In genomic region chr10:97850446-97850845, GRCh38 we compare ENCODE assay signal across 8 cellular contexts. TPM values are rescaled to one million over a fixed set of nuclear protein-coding genes. Genes with fewer than 3 reads are reported as not detected.
DNase-seq lines count a peak whose midpoint lies in the region; ATAC-seq and TF ChIP-seq lines count a peak whose summit lies in the region.

No MANE protein-coding gene starts in this region.

- peaks cover 26 to 60% (median 39%) of the 10 kb centered on the region in 10 experiments for H3K4me1 ChIP-seq in BLaER1 treated with 17β-estradiol and CSF1 and Interleukin-3, amounts not matched to agents 10 nM and 100 nM
- peaks cover 14% of the 10 kb centered on the region for H3K4me1 ChIP-seq in DND-41 (ENCODE audit: insufficient read depth, low read length)

- H3K4me2 ChIP-seq in BLaER1 treated with 17β-estradiol and CSF1 and Interleukin-3, amounts not matched to agents 10 nM and 100 nM = peak overlapping the region; percentile 54 to 87 (median 79)
- H3K4me2 ChIP-seq in DND-41 (ENCODE audit: insufficient read depth, low read length) = peak overlapping the region; percentile 87

- no peak for ATAC-seq in DND-41 (ENCODE audit: insufficient read depth, low read depth)
- no peak for ATAC-seq in naive B cell (ENCODE audit: low read depth in 2 of 2)
- no peak for ATAC-seq in HG03025 (IDR thresholded peaks at IDR 0.05; ENCODE audit: low FRiP score, unreplicated experiment)
- ATAC-seq in esophagus mucosa = no peak
- no peak for ATAC-seq in GM19328 (IDR thresholded peaks at IDR 0.05; ENCODE audit: unreplicated experiment)

- H3K4me3 Mint-ChIP-seq in activated naive CD4-positive, alpha-beta T cell treated with anti-CD3 and anti-CD28 coated beads, Interleukin-2, amount 50 U/mL, for 24 hours = peak overlapping the region; percentile 89
- H3K4me3 Mint-ChIP-seq in naive B cell = peak overlapping the region; percentile 69 to 87 (median 78)

- H3K27ac Mint-ChIP-seq in activated naive CD4-positive, alpha-beta T cell treated with anti-CD3 and anti-CD28 coated beads, Interleukin-2, amount 50 U/mL, for 24 hours = peak overlapping the region; percentile 51
- H3K27ac Mint-ChIP-seq in naive B cell = no peak overlapping the region

- H3K36me3 Mint-ChIP-seq in activated naive CD4-positive, alpha-beta T cell treated with anti-CD3 and anti-CD28 coated beads, Interleukin-2, amount 50 U/mL, for 24 hours = no peaks in the 10 kb centered on the region
- H3K36me3 Mint-ChIP-seq in naive B cell = no peaks in the 10 kb centered on the region

- peaks cover 52% of the 10 kb centered on the region for H3K4me1 Mint-ChIP-seq in activated naive CD4-positive, alpha-beta T cell treated with anti-CD3 and anti-CD28 coated beads, Interleukin-2, amount 50 U/mL, for 24 hours
- peaks cover 13 to 24% (median 19%) of the 10 kb centered on the region in 3 donors for H3K4me1 Mint-ChIP-seq in naive B cell

- DNase-seq in DND-41 = no peak
- DNase-seq in naive B cell = no peak
- no peak for DNase-seq in NCI-H2029 (lab: John Stamatoyannopoulos, UW)

- H3K9me3 Mint-ChIP-seq in activated naive CD4-positive, alpha-beta T cell treated with anti-CD3 and anti-CD28 coated beads, Interleukin-2, amount 50 U/mL, for 24 hours = no peaks in the 10 kb centered on the region
- H3K9me3 Mint-ChIP-seq in naive B cell = peaks cover 0 to under 1% (median 0%) of the 10 kb centered on the region in 7 donors

- no peaks in the 10 kb centered on the region for H3K27me3 Mint-ChIP-seq in activated naive CD4-positive, alpha-beta T cell treated with anti-CD3 and anti-CD28 coated beads, Interleukin-2, amount 50 U/mL, for 24 hours
- H3K27me3 Mint-ChIP-seq in naive B cell = peaks cover 34 to 65% (median 55%) of the 10 kb centered on the region in 3 donors

- H2AFZ ChIP-seq in DND-41 (ENCODE audit: low read depth, low read length) = no peak overlapping the region

- H3K27ac ChIP-seq in BLaER1 treated with 17β-estradiol and CSF1 and Interleukin-3, amounts not matched to agents 10 nM and 100 nM = no peak overlapping the region
- no peak overlapping the region for H3K27ac ChIP-seq in DND-41 (ENCODE audit: low read length)

- peaks cover 0 to 18% (median 6%) of the 10 kb centered on the region in 11 experiments; a peak in 10 of 22 replicates for H4K20me1 ChIP-seq in BLaER1 treated with 17β-estradiol and CSF1 and Interleukin-3, amounts not matched to agents 10 nM and 100 nM
- peaks cover 20% of the 10 kb centered on the region for H4K20me1 ChIP-seq in DND-41 (ENCODE audit: insufficient read depth, low read length)

- no peaks in the 10 kb centered on the region for H3K9me3 ChIP-seq in BLaER1 treated with 17β-estradiol and CSF1 and Interleukin-3, amounts not matched to agents 10 nM and 100 nM (replicated peaks in 1 of 11)
- no peaks in the 10 kb centered on the region for H3K9me3 ChIP-seq in DND-41 (ENCODE audit: insufficient read depth, low read length, severe bottlenecking)

- H3K9ac ChIP-seq in BLaER1 treated with 17β-estradiol and CSF1 and Interleukin-3, amounts not matched to agents 10 nM and 100 nM = no peak overlapping the region
- H3K9ac ChIP-seq in DND-41 (ENCODE audit: low read depth, low read length) = no peak overlapping the region

- no peaks in the 10 kb centered on the region for H3K36me3 ChIP-seq in BLaER1 treated with 17β-estradiol and CSF1 and Interleukin-3, amounts not matched to agents 10 nM and 100 nM
- no peaks in the 10 kb centered on the region for H3K36me3 ChIP-seq in DND-41 (ENCODE audit: insufficient read depth, low read length)

- H3K79me2 ChIP-seq in DND-41 (ENCODE audit: insufficient read depth, low read length) = no peaks in the 10 kb centered on the region

- TF ChIP-seq CTCF in DND-41 (IDR thresholded peaks at IDR 0.05; ENCODE audit: borderline replicate concordance, extremely low read depth, low read length, poor library complexity, severe bottlenecking) = no peak

- H3K27me3 ChIP-seq in BLaER1 treated with 17β-estradiol and CSF1 and Interleukin-3, amounts not matched to agents 10 nM and 100 nM = peaks cover 7 to 27% (median 13%) of the 10 kb centered on the region in 11 experiments; a peak in 20 of 22 replicates
- peaks cover 15% of the 10 kb centered on the region for H3K27me3 ChIP-seq in DND-41 (ENCODE audit: insufficient read depth, low read length, poor library complexity)

- H3K4me3 ChIP-seq in BLaER1 treated with 17β-estradiol and CSF1 and Interleukin-3, amounts not matched to agents 10 nM and 100 nM = peak overlapping the region in 9 of 10 experiments; percentile 31 to 75 (median 62); a peak in 15 of 20 replicates
- H3K4me3 ChIP-seq in DND-41 (ENCODE audit: low read depth in 1 of 2, low read length in 2 of 2) = peak overlapping the region in 1 of 2 experiments; percentile 29; a peak in 2 of 4 replicates

RNA-seq across cellular contexts. Expression of gene GOLGA7B, which starts 0.8 kb away (rescaled TPM):
- not detected for polyA plus RNA-seq in naive B cell (ENCODE audit: low read depth in 6 of 6)
- 1.4 TPM for total RNA-seq in esophagus mucosa
